36 cellular contexts compared by ENCODE assay signal in the genomic region with DNA sequence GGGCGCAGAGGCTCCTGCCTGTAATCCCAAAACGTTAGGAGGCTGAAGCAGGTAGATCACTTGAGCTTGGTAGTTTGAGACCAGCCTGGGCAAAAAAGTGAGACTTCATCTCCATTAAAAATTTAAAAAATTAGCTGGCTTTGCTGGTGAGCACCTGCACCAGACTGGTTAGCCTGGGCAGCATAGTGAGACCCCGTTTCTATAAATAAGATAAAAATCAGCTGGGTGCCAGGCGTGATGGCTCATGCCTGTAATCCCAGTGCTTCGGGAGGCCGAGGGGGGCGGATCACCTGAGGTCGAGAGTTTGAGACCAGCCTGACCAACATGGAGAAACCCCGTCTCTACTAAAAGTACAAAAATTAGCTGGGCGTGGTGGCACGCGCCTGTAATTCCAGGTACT. TPM values are rescaled to one million over a fixed set of nuclear protein-coding genes. Genes with fewer than 3 reads are reported as not detected.
"Had no signal": no experiment of that assay in that cellular context is flagged by ENCODE, and none has a peak within 500 bp of the region (broad histone marks: within the 10 kb centered on the region; RNA-seq: fewer than 3 reads in every experiment).

No MANE protein-coding gene starts in this region.

- H3K27me3 ChIP-seq: neural progenitor cell, ovary, suprapubic skin, thyroid gland, tibial nerve, upper lobe of left lung, vagina had no signal

- H3K9me3 ChIP-seq: ovary, psoas muscle, suprapubic skin, thoracic aorta, thyroid gland, upper lobe of left lung, vagina had no signal

- H3K9me3 Mint-ChIP-seq: natural killer cell, nephron had no signal

- H3K9ac ChIP-seq: neural progenitor cell, parathyroid adenoma had no signal

- H3K4me3 ChIP-seq: neural progenitor cell, ovary, psoas muscle, skin epidermis, smooth muscle cell, spleen, suprapubic skin, thoracic aorta, thyroid gland, tibial nerve, upper lobe of left lung, vagina had no signal

- H3K4me2 ChIP-seq: neural progenitor cell, smooth muscle cell had no signal

- H3K36me3 Mint-ChIP-seq: natural killer cell; neural progenitor cell; stimulated activated memory B cell treated with anti-CD40 and anti-IgM and Interleukin-4, amounts not matched to agents 10 μg/mL and 1 μg/mL and 100 μg/mL, for 72 hours had no signal

- FAIRE-seq: urothelium cell line had no signal

- DNase-seq: naive thymus-derived CD4-positive, alpha-beta T cell; natural killer cell; occipital lobe; ovary; psoas muscle; right cardiac atrium; spleen; stimulated activated CD4-positive, alpha-beta T cell treated with anti-CD3 and anti-CD28 coated beads, Interleukin-12 subunit alpha, Interleukin-12 subunit beta, amount 100 ng/mL, for 4 hours; stimulated activated CD4-positive, alpha-beta T cell treated with anti-CD3 and anti-CD28 coated beads, Interleukin-1b, Interleukin-23, amount 100 ng/mL, for 48 hours; stimulated activated CD4-positive, alpha-beta T cell treated with anti-CD3 and anti-CD28 coated beads, Interleukin-4, amount 100 ng/mL, for 1 hour; stimulated activated CD4-positive, alpha-beta T cell treated with anti-CD3 and anti-CD28 coated beads, Interleukin-4, amount 100 ng/mL, for 4 hours; stimulated activated CD8-positive, alpha-beta memory T cell treated with anti-CD3 and anti-CD28 coated beads, Interleukin-4, amount 100 ng/mL, for 48 hours; stimulated activated naive CD4-positive, alpha-beta T cell; stimulated activated naive CD8-positive, alpha-beta T cell treated with anti-CD3 and anti-CD28 coated beads, Interleukin-15, amount 100 ng/mL, for 72 hours; stimulated activated naive CD8-positive, alpha-beta T cell treated with anti-CD3 and anti-CD28 coated beads, Interleukin-15, Interleukin-2, amounts not matched to agents 100 U/mL and 50 U/mL, for 24 hours; substantia nigra; thyroid gland; trophoblast cell; upper lobe of left lung had no signal

- H3K4me3 Mint-ChIP-seq: naive thymus-derived CD4-positive, alpha-beta T cell; natural killer cell; nephron; neural progenitor cell; stimulated activated memory B cell treated with anti-CD40 and anti-IgM and Interleukin-4, amounts not matched to agents 10 μg/mL and 1 μg/mL and 100 μg/mL, for 72 hours; stimulated activated naive CD8-positive, alpha-beta T cell treated with anti-CD3 and anti-CD28 coated beads, Interleukin-15, amount 100 ng/mL, for 72 hours had no signal

- H3K27me3 Mint-ChIP-seq: progenitor cell of endocrine pancreas; stimulated activated memory B cell treated with anti-CD40 and anti-IgM and Interleukin-4, amounts not matched to agents 10 μg/mL and 1 μg/mL and 100 μg/mL, for 72 hours; stimulated activated naive CD8-positive, alpha-beta T cell treated with anti-CD3 and anti-CD28 coated beads, Interleukin-15, amount 100 ng/mL, for 72 hours had no signal

- H3K27ac Mint-ChIP-seq: naive thymus-derived CD4-positive, alpha-beta T cell; natural killer cell; nephron; neural progenitor cell; progenitor cell of endocrine pancreas; stimulated activated memory B cell treated with anti-CD40 and anti-IgM and Interleukin-4, amounts not matched to agents 10 μg/mL and 1 μg/mL and 100 μg/mL, for 72 hours; stimulated activated naive CD8-positive, alpha-beta T cell treated with anti-CD3 and anti-CD28 coated beads, Interleukin-15, amount 100 ng/mL, for 72 hours had no signal

- H2AFZ ChIP-seq: neural progenitor cell, parathyroid adenoma had no signal

- H3K4me1 ChIP-seq: parathyroid adenoma, psoas muscle, spleen, suprapubic skin, thyroid gland, upper lobe of left lung, vagina had no signal

- ATAC-seq: naive thymus-derived CD4-positive, alpha-beta T cell; psoas muscle; right cardiac atrium; sciatic nerve; stimulated activated memory B cell treated with anti-CD40 and anti-IgM and Interleukin-4, amounts not matched to agents 10 μg/mL and 1 μg/mL and 100 μg/mL, for 72 hours; stimulated activated naive CD8-positive, alpha-beta T cell treated with anti-CD3 and anti-CD28 coated beads, Interleukin-15, amount 100 ng/mL, for 72 hours; stimulated activated naive CD8-positive, alpha-beta T cell treated with anti-CD3 and anti-CD28 coated beads, Interleukin-15, Interleukin-2, amounts not matched to agents 100 U/mL and 50 U/mL, for 24 hours had no signal

- H3K79me2 ChIP-seq: parathyroid adenoma had no signal

- H3K4me1 Mint-ChIP-seq: naive thymus-derived CD4-positive, alpha-beta T cell; natural killer cell; nephron; stimulated activated memory B cell treated with anti-CD40 and anti-IgM and Interleukin-4, amounts not matched to agents 10 μg/mL and 1 μg/mL and 100 μg/mL, for 72 hours; stimulated activated naive CD8-positive, alpha-beta T cell treated with anti-CD3 and anti-CD28 coated beads, Interleukin-15, amount 100 ng/mL, for 72 hours had no signal

- H3K36me3 ChIP-seq: neural progenitor cell, ovary, spleen, suprapubic skin, thoracic aorta, thyroid gland, tibial nerve, upper lobe of left lung, vagina had no signal

- H3K27ac ChIP-seq: neural progenitor cell, ovary, parathyroid adenoma, psoas muscle, skin epidermis, spleen, suprapubic skin, thoracic aorta, thyroid gland, tibial nerve, upper lobe of left lung, vagina had no signal

RNA-seq across cellular contexts. Expression of a gene that starts 32.4 kb away (rescaled TPM):
- total RNA-seq: naive thymus-derived CD4-positive, alpha-beta T cell; natural killer cell; occipital lobe; osteoblast; ovary; progenitor cell of endocrine pancreas; renal cortical epithelial cell; right cardiac atrium; sciatic nerve; smooth muscle cell; spleen; suprapubic skin; thoracic aorta; thyroid gland; tibial nerve; upper lobe of left lung; ureter; vagina had no signal
- polyA plus RNA-seq: naive thymus-derived CD4-positive, alpha-beta T cell; neural cell; ovary; psoas muscle; right cardiac atrium; smooth muscle cell; spleen had no signal
